ENCODE assay signal across 27 cellular contexts in the genomic region with DNA sequence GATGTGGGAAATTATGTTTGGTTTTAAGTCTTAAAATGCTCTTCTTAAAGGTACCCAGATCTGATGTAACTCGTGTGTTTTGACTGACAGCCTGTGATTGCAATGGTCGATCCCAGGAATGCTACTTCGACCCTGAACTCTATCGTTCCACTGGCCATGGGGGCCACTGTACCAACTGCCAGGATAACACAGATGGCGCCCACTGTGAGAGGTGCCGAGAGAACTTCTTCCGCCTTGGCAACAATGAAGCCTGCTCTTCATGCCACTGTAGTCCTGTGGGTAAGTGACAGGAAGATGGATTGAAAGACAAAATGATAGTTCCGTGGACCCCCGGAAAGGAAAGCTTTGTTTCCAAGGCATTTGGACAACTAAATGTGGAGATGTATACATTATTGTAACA.
"Had no signal": no experiment of that assay in that cellular context is flagged by ENCODE, and none has a peak within 500 bp of the region (broad histone marks: within the 10 kb centered on the region; RNA-seq: fewer than 3 reads in every experiment).

No MANE protein-coding gene starts in this region.

- H3K36me3 Mint-ChIP-seq: naive thymus-derived CD8-positive, alpha-beta T cell had no signal

- H3K27ac Mint-ChIP-seq: stimulated activated effector memory CD8-positive, alpha-beta T cell treated with anti-CD3 and anti-CD28 coated beads, Interleukin-12 subunit alpha, Interleukin-12 subunit beta, amount 100 ng/mL, for 72 hours had no signal

- H3K27me3 Mint-ChIP-seq: central memory CD8-positive, alpha-beta T cell had no signal

- H2AFZ ChIP-seq: hepatocyte had no signal

- ATAC-seq: esophagus mucosa; foreskin keratinocyte; gastroesophageal sphincter; heart left ventricle; left cardiac atrium; left lung; naive thymus-derived CD8-positive, alpha-beta T cell; stimulated activated effector memory CD8-positive, alpha-beta T cell treated with anti-CD3 and anti-CD28 coated beads, Interleukin-12 subunit alpha, Interleukin-12 subunit beta, amount 100 ng/mL, for 72 hours had no signal

- DNase-seq: cortex of kidney; effector CD4-positive, alpha-beta T cell; foreskin keratinocyte; heart left ventricle; left cardiac atrium; left lung; mesendoderm; naive thymus-derived CD8-positive, alpha-beta T cell; sigmoid colon; stimulated activated CD4-positive, alpha-beta T cell treated with anti-CD3 and anti-CD28 coated beads, Interleukin-2, amount 100 ng/mL, for 24 hours; stimulated activated CD4-positive, alpha-beta T cell treated with anti-CD3 and anti-CD28 coated beads, Interleukin-4, amount 100 ng/mL, for 24 hours; stimulated activated naive CD4-positive, alpha-beta T cell treated with Interleukin-2 at 50 U/mL for 16 hours; stomach; substantia nigra; testis; tibial artery had no signal

- H3K79me2 ChIP-seq: hepatocyte had no signal

- H3K4me2 ChIP-seq: hepatocyte had no signal

- H3K4me1 Mint-ChIP-seq: central memory CD8-positive, alpha-beta T cell; naive thymus-derived CD8-positive, alpha-beta T cell; stimulated activated effector memory CD8-positive, alpha-beta T cell treated with anti-CD3 and anti-CD28 coated beads, Interleukin-12 subunit alpha, Interleukin-12 subunit beta, amount 100 ng/mL, for 72 hours had no signal

- H3K27ac ChIP-seq: dorsolateral prefrontal cortex, epithelial cell of prostate, foreskin keratinocyte, gastroesophageal sphincter, heart left ventricle, hepatocyte, left lung, prostate gland, right atrium auricular region, sigmoid colon, stomach, testis, tibial artery, upper lobe of left lung had no signal

- H3K4me3 Mint-ChIP-seq: central memory CD8-positive, alpha-beta T cell; naive thymus-derived CD8-positive, alpha-beta T cell; neural crest cell; stimulated activated effector memory CD8-positive, alpha-beta T cell treated with anti-CD3 and anti-CD28 coated beads, Interleukin-12 subunit alpha, Interleukin-12 subunit beta, amount 100 ng/mL, for 72 hours had no signal

- H3K4me3 ChIP-seq: dorsolateral prefrontal cortex, gastroesophageal sphincter, heart left ventricle, hepatocyte, left lung, prostate gland, right atrium auricular region, sigmoid colon, stomach, testis, tibial artery, upper lobe of left lung had no signal

- H3K9me3 Mint-ChIP-seq: central memory CD8-positive, alpha-beta T cell; naive thymus-derived CD8-positive, alpha-beta T cell; neural crest cell; stimulated activated effector memory CD8-positive, alpha-beta T cell treated with anti-CD3 and anti-CD28 coated beads, Interleukin-12 subunit alpha, Interleukin-12 subunit beta, amount 100 ng/mL, for 72 hours had no signal

- H3K4me1 ChIP-seq: foreskin keratinocyte, gastroesophageal sphincter, heart left ventricle, left lung, prostate gland, right atrium auricular region, sigmoid colon, stomach, testis, upper lobe of left lung had no signal

- H3K27me3 ChIP-seq: dorsolateral prefrontal cortex, foreskin keratinocyte, gastroesophageal sphincter, heart left ventricle, hepatocyte, left lung, right atrium auricular region, sigmoid colon, stomach, testis, tibial artery, upper lobe of left lung had no signal

- H3K9me3 ChIP-seq: gastroesophageal sphincter, heart left ventricle, left lung, prostate gland, right atrium auricular region, sigmoid colon, stomach, testis, tibial artery, upper lobe of left lung had no signal
